ENCODE assay signal across 13 cellular contexts in genomic region chr12:6346235-6346832, GRCh38. TPM values are rescaled to one million over a fixed set of nuclear protein-coding genes. Genes with fewer than 3 reads are reported as not detected.
A peak's percentile ranks its signal among the peaks of the same experiment; 100 is the strongest.
DNase-seq lines count a peak whose midpoint lies in the region; ATAC-seq and TF ChIP-seq lines count a peak whose summit lies in the region.
"Had no signal": no experiment of that assay in that cellular context is flagged by ENCODE, and none has a peak within 500 bp of the region (broad histone marks: within the 10 kb centered on the region; RNA-seq: fewer than 3 reads in every experiment).

No MANE protein-coding gene starts in this region.

- peaks cover 26% of the 10 kb centered on the region for H3K4me1 ChIP-seq in right cardiac atrium (ENCODE audit: control insufficient read depth, insufficient read depth, low read length)
- H3K4me1 ChIP-seq in mucosa of rectum (ENCODE audit: control insufficient read depth in 2 of 2, insufficient read depth in 2 of 2, low read length in 2 of 2) = peaks cover 24 to 34% of the 10 kb centered on the region in 2 donors

- H3K4me3 ChIP-seq in right cardiac atrium (ENCODE audit: low read length) (no peak overlapping the region), mucosa of rectum (ENCODE audit: low read length in 2 of 2) (no peak overlapping the region)

- H3K27ac ChIP-seq in right cardiac atrium (ENCODE audit: low read length) (peak overlapping the region; percentile 93), mucosa of rectum (ENCODE audit: low read depth in 2 of 2, low read length in 2 of 2) (peak overlapping the region; percentile 38 to 49)

- no peaks in the 10 kb centered on the region for H3K9me3 ChIP-seq in right cardiac atrium (ENCODE audit: control insufficient read depth, low read length)
- no peaks in the 10 kb centered on the region for H3K9me3 ChIP-seq in mucosa of rectum (ENCODE audit: control insufficient read depth in 2 of 2, low read length in 2 of 2)

- peaks cover 5 to 27% of the 10 kb centered on the region in 2 donors for H3K36me3 ChIP-seq in mucosa of rectum (ENCODE audit: control insufficient read depth in 2 of 2, insufficient read depth in 2 of 2, low read length in 2 of 2)
- H3K36me3 ChIP-seq: brain microvascular endothelial cell had no signal

- 84% methylated on average over 5 of the region's 5 CpGs for WGBS in right cardiac atrium

- H3K4me1 Mint-ChIP-seq in WTC11 = peaks cover 34% of the 10 kb centered on the region

- H3K27me3 ChIP-seq in right cardiac atrium (ENCODE audit: control insufficient read depth, insufficient read depth) (no peaks in the 10 kb centered on the region), mucosa of rectum (ENCODE audit: control insufficient read depth in 2 of 2, insufficient read depth in 2 of 2, low read length in 2 of 2) (no peaks in the 10 kb centered on the region)
- H3K27me3 ChIP-seq: brain microvascular endothelial cell had no signal

- H3K27ac Mint-ChIP-seq in WTC11 = peak overlapping the region; percentile 1; the same call in 1 of the 2 replicates

- ATAC-seq in right cardiac atrium (no peak), Right ventricle myocardium inferior (no peak), WTC11 (no peak), GM19463 (IDR thresholded peaks at IDR 0.05; ENCODE audit: unreplicated experiment) (no peak), HG02763 (IDR thresholded peaks at IDR 0.05; ENCODE audit: unreplicated experiment) (no peak)
- ATAC-seq: activated CD8-positive, alpha-beta memory T cell treated with anti-CD3 and anti-CD28 coated beads, Interleukin-2, amount 10 ng/mL, durations not matched to agents 7 days and 5 days had no signal

- H3K4me3 Mint-ChIP-seq in WTC11 = no peak overlapping the region
- H3K4me3 Mint-ChIP-seq: activated CD8-positive, alpha-beta memory T cell treated with anti-CD3 and anti-CD28 coated beads, Interleukin-2, amount 10 ng/mL, durations not matched to agents 7 days and 5 days; immature natural killer cell; stimulated activated naive CD8-positive, alpha-beta T cell treated with anti-CD3 and anti-CD28 coated beads, Interleukin-15, Interleukin-2, amounts not matched to agents 100 ng/mL and 50 ng/mL, for 24 hours had no signal

- DNase-seq in right cardiac atrium (peak in 1 of 3 donors; percentile 14), Right ventricle myocardium inferior (ENCODE audit: missing footprints) (no peak), WTC11 (ENCODE audit: low spot score) (no peak), amygdala (lab: John Stamatoyannopoulos, UW) (no peak), CD1c-positive myeloid dendritic cell (ENCODE audit: extremely low spot score) (no peak)
- DNase-seq: activated CD8-positive, alpha-beta memory T cell treated with anti-CD3 and anti-CD28 coated beads, Interleukin-2, amount 10 ng/mL, durations not matched to agents 7 days and 5 days; brain microvascular endothelial cell; immature natural killer cell; NCI-H510A had no signal

- intact Hi-C loops in right cardiac atrium (cut with DNase I) = no loop called here
- intact Hi-C loops in Right ventricle myocardium inferior (cut with DNase I) = no loop called here

- H3K36me3 Mint-ChIP-seq in WTC11 = peaks cover 27% of the 10 kb centered on the region
- H3K36me3 Mint-ChIP-seq: immature natural killer cell had no signal

- POLR2A ChIA-PET in WTC11 (lab: Charles Lee) = interaction anchor here (1.2 kb wide), 1 partner anchor 25 kb away, joined by 4 read pairs; no protein-coding TSS in a partner anchor

- H3K9me3 Mint-ChIP-seq in WTC11 = no peaks in the 10 kb centered on the region
- H3K9me3 Mint-ChIP-seq: immature natural killer cell; stimulated activated naive CD8-positive, alpha-beta T cell treated with anti-CD3 and anti-CD28 coated beads, Interleukin-15, Interleukin-2, amounts not matched to agents 100 ng/mL and 50 ng/mL, for 24 hours had no signal

- CTCF ChIA-PET in WTC11 (lab: Charles Lee) = interaction anchor here (1.0 to 2.5 kb wide), 6 partner anchors 10 to 119 kb away, joined by 3 to 13 read pairs (median 4); no protein-coding TSS in a partner anchor

- no peak for TF ChIP-seq CTCF in WTC11 (IDR thresholded peaks at IDR 0.05)

- H3K27me3 Mint-ChIP-seq in WTC11 (ENCODE audit: low read depth) = no peaks in the 10 kb centered on the region
- H3K27me3 Mint-ChIP-seq: activated CD8-positive, alpha-beta memory T cell treated with anti-CD3 and anti-CD28 coated beads, Interleukin-2, amount 10 ng/mL, durations not matched to agents 7 days and 5 days; stimulated activated naive CD8-positive, alpha-beta T cell treated with anti-CD3 and anti-CD28 coated beads, Interleukin-15, Interleukin-2, amounts not matched to agents 100 ng/mL and 50 ng/mL, for 24 hours had no signal

- H3K9ac ChIP-seq in mucosa of rectum (ENCODE audit: low read depth in 1 of 2, low read length in 2 of 2) = no peak overlapping the region

TF ChIP-seq in WTC11, 78 proteins besides CTCF, POLR2A, EP300 and RAD21:
- TF ChIP-seq SMAD4 (CRISPR knock-in tag; IDR thresholded peaks at IDR 0.05) = no peak
- TF ChIP-seq PRRX2 (CRISPR knock-in tag; IDR thresholded peaks at IDR 0.05) = no peak
- no peak for TF ChIP-seq NFYB (CRISPR knock-in tag; conservative IDR thresholded peaks at IDR 0.05; ENCODE audit: low read depth)
- no peak for TF ChIP-seq SP1 (CRISPR knock-in tag; conservative IDR thresholded peaks at IDR 0.05)
- TF ChIP-seq ZNF121 (CRISPR knock-in tag; IDR thresholded peaks at IDR 0.05) = no peak
- TF ChIP-seq SMAD3 (CRISPR knock-in tag; IDR thresholded peaks at IDR 0.05; ENCODE audit: borderline replicate concordance) = no peak
- no peak for TF ChIP-seq FOXK1 (CRISPR knock-in tag; IDR thresholded peaks at IDR 0.05)
- no peak for TF ChIP-seq ZNF532 (CRISPR knock-in tag; IDR thresholded peaks at IDR 0.05; ENCODE audit: borderline replicate concordance)
- no peak for TF ChIP-seq TEAD4 (CRISPR knock-in tag; IDR thresholded peaks at IDR 0.05)

RNA-seq across cellular contexts. Expression of gene TNFRSF1A, which starts 4.5 kb away (rescaled TPM):
- total RNA-seq in right cardiac atrium (100 to 1,000 TPM in 1 of 4 donors, 10 to 100 TPM in 3; 65.6 to 103 (median 75.9) TPM), Right ventricle myocardium inferior (59.8 TPM), WTC11 (2021) (32.3 to 44.1 TPM (median 32.4 TPM) in 3 replicates)
- 41.3 TPM for polyA plus RNA-seq in right cardiac atrium

RNA-seq across cellular contexts. Expression of gene SCNN1A, which starts 29.0 kb away (rescaled TPM):
- total RNA-seq in right cardiac atrium (under 1 TPM; 0.08 to 0.80 (median 0.50) TPM), Right ventricle myocardium inferior (0.46 TPM), WTC11 (2021) (97.6 to 108 TPM (median 100 TPM) in 3 replicates)
- polyA plus RNA-seq in right cardiac atrium = 0.23 TPM

RNA-seq across cellular contexts. Expression of gene PLEKHG6, which starts 35.9 kb away (rescaled TPM):
- total RNA-seq in right cardiac atrium (under 1 TPM in 1 of 4 donors, not detected in 3; 0.64 TPM), Right ventricle myocardium inferior (0.49 TPM), WTC11 (2021) (36.8 to 46.4 TPM (median 38.4 TPM) in 3 replicates)
- polyA plus RNA-seq in right cardiac atrium = 1.5 TPM
- total RNA-seq: activated CD8-positive, alpha-beta memory T cell treated with anti-CD3 and anti-CD28 coated beads, Interleukin-2, amount 10 ng/mL, durations not matched to agents 7 days and 5 days had no signal

RNA-seq across cellular contexts. Expression of gene LTBR, which starts 37.6 kb away (rescaled TPM):
- total RNA-seq in right cardiac atrium = 10 to 100 TPM; 37.6 to 54.2 (median 40.3) TPM
- polyA plus RNA-seq in right cardiac atrium = 30.8 TPM
- 34.3 TPM for total RNA-seq in Right ventricle myocardium inferior
- total RNA-seq in WTC11 (2021) = 4.0 to 6.1 TPM (median 4.5 TPM) in 3 replicates

Comparison
In these comparisons a context has a peak if more than half of its experiments do, and no peak if none do; other contexts are left out.
1. RNA of gene SCNN1A, which starts 29.0 kb away (total RNA-seq): 97.6 to 108 TPM in WTC11; 0.08 to 0.80 TPM in right cardiac atrium and 0.46 TPM in Right ventricle myocardium inferior (single experiment); every median in the first group is over 10 times any median in the second.
2. RNA of gene PLEKHG6, which starts 35.9 kb away (total RNA-seq): 36.8 to 46.4 TPM in WTC11; 0.49 TPM in Right ventricle myocardium inferior (single experiment) and 0.64 TPM in right cardiac atrium; every median in the first group is over 10 times any median in the second.